Comparison of ENCODE assay signal across 8 cellular contexts in genomic region chr11:109939176-109939810, GRCh38.
DNase-seq lines count a peak whose midpoint lies in the region; ATAC-seq and TF ChIP-seq lines count a peak whose summit lies in the region.

No MANE protein-coding gene starts in this region.

- peak; percentile 40 for DNase-seq in DMS 273 treated with DMSO at 0.1 percent for 48 hours (lab: John Stamatoyannopoulos, UW)
- DNase-seq in NCI-H345 treated with DMSO at 0.1 percent for 48 hours (lab: John Stamatoyannopoulos, UW; ENCODE audit: unreplicated experiment) = peak; percentile 85
- peak; percentile 85 for DNase-seq in astrocyte of the spinal cord (ENCODE audit: low read depth, low spot score)
- DNase-seq in iPS-NIHi7 (ENCODE audit: extremely low spot score) = peak; percentile 60
- DNase-seq in transverse colon = peak; percentile 11
- no peak for DNase-seq in stimulated activated naive CD4-positive, alpha-beta T cell (lab: John Stamatoyannopoulos, UW)

- no peaks in the 10 kb centered on the region for H3K27me3 ChIP-seq in transverse colon

- no peak overlapping the region for H3K4me3 ChIP-seq in astrocyte of the spinal cord (ENCODE audit: low read depth, low read length)
- H3K4me3 ChIP-seq in transverse colon = no peak overlapping the region

- H3K36me3 ChIP-seq in transverse colon = no peaks in the 10 kb centered on the region

- WGBS in transverse colon (ENCODE audit: low coverage in 1 of 2), 2 donors = 0 to 4% methylated on average over 1 of the region's 1 CpG

- peak; percentile 74 for ATAC-seq in HG02588 (IDR thresholded peaks at IDR 0.05; ENCODE audit: unreplicated experiment)
- no peak for ATAC-seq in HG03108 (IDR thresholded peaks at IDR 0.05; ENCODE audit: unreplicated experiment)

- no peak for TF ChIP-seq POLR2A in transverse colon (IDR thresholded peaks at IDR 0.05)

- no peaks in the 10 kb centered on the region for H3K9me3 ChIP-seq in transverse colon

- TF ChIP-seq CTCF in astrocyte of the spinal cord (IDR thresholded peaks at IDR 0.05; ENCODE audit: low read depth, low read length) (peak; percentile 76), transverse colon (IDR thresholded peaks at IDR 0.05) (peak in 4 of 5 experiments; percentile 39 to 48 (median 42))

- TF ChIP-seq EP300 in transverse colon (IDR thresholded peaks at IDR 0.05; ENCODE audit: low read depth) = no peak

- H3K27ac ChIP-seq in transverse colon = no peak overlapping the region

- no peaks in the 10 kb centered on the region for H3K4me1 ChIP-seq in transverse colon

- intact Hi-C loops in transverse colon (cut with DNase I; ENCODE audit: low total_unique reads) = no loop called here

- in situ Hi-C loops in astrocyte of the spinal cord (cut with HindIII; ENCODE audit: low sequenced_read_pairs) (no loop called here), transverse colon (cut with MboI; ENCODE audit: low pct_ligation_motif_present in 1 of 4, low pct_unique_long_range_greater_than_20kb in 1 of 4, low sequenced_read_pairs in 3 of 4) (loop anchor here in 2 of 4 donors (25.0 kb wide), 2 partner anchors 248 to 1227 kb away; no protein-coding TSS in a partner anchor)

Comparison
In these comparisons a context has a peak if more than half of its experiments do, and no peak if none do; other contexts are left out.
1. DNase-seq: peak in DMS 273 treated with DMSO at 0.1 percent for 48 hours (single experiment), NCI-H345 treated with DMSO at 0.1 percent for 48 hours (single experiment), astrocyte of the spinal cord (single experiment), iPS-NIHi7 (single experiment) and transverse colon (single experiment); none in stimulated activated naive CD4-positive, alpha-beta T cell (0 of 6).